In genomic region chr21:19547951-19548635, GRCh38 we compare ENCODE assay signal across 18 cellular contexts.
"Had no signal": no experiment of that assay in that cellular context is flagged by ENCODE, and none has a peak within 500 bp of the region (broad histone marks: within the 10 kb centered on the region; RNA-seq: fewer than 3 reads in every experiment).

No MANE protein-coding gene starts in this region.

- H3K27ac Mint-ChIP-seq: activated B cell treated with CpG ODN at 0.5 μM for 24 hours; activated CD4-positive, alpha-beta T cell treated with anti-CD3 and anti-CD28 coated beads, Interleukin-2, amount 10 ng/mL, durations not matched to agents 7 days and 5 days; dendritic cell treated with granulocyte-macrophage colony-stimulating factor and Interleukin-4, amounts not matched to agents 40 ng/mL and 50 ng/mL, for 4 days; effector memory CD8-positive, alpha-beta T cell; memory B cell; natural killer cell had no signal

- ATAC-seq: effector memory CD8-positive, alpha-beta T cell; gastrocnemius medialis; natural killer cell; sciatic nerve had no signal

- DNase-seq: activated B cell treated with CpG ODN at 0.5 μM for 24 hours; activated CD4-positive, alpha-beta T cell treated with anti-CD3 and anti-CD28 coated beads, Interleukin-2, amount 10 ng/mL, durations not matched to agents 7 days and 5 days; activated CD8-positive, alpha-beta memory T cell treated with anti-CD3 and anti-CD28 coated beads for 24 hours; activated naive CD4-positive, alpha-beta T cell; aorta; cerebellar nuclear complex; effector memory CD8-positive, alpha-beta T cell; gastrocnemius medialis; left ventricle myocardium inferior; natural killer cell; spleen; stomach; T-helper 2 cell; thyroid gland had no signal

- H3K36me3 Mint-ChIP-seq: memory B cell, natural killer cell had no signal

- H3K4me1 ChIP-seq: gastrocnemius medialis, left ventricle myocardium inferior, prostate gland, spleen, stomach, thyroid gland had no signal

- H3K4me3 Mint-ChIP-seq: activated B cell treated with CpG ODN at 0.5 μM for 24 hours; activated CD4-positive, alpha-beta T cell treated with anti-CD3 and anti-CD28 coated beads, Interleukin-2, amount 10 ng/mL, durations not matched to agents 7 days and 5 days; dendritic cell treated with granulocyte-macrophage colony-stimulating factor and Interleukin-4, amounts not matched to agents 40 ng/mL and 50 ng/mL, for 4 days; effector memory CD8-positive, alpha-beta T cell; memory B cell; natural killer cell had no signal

- H3K9me3 ChIP-seq: gastrocnemius medialis, prostate gland, thyroid gland had no signal

- H3K4me3 ChIP-seq: gastrocnemius medialis, left ventricle myocardium inferior, prostate gland, spleen, stomach, thyroid gland had no signal

- H3K27ac ChIP-seq: gastrocnemius medialis, left ventricle myocardium inferior, prostate gland, spleen, stomach, thyroid gland had no signal

- H3K36me3 ChIP-seq: gastrocnemius medialis, left ventricle myocardium inferior, prostate gland, spleen, stomach, thyroid gland had no signal

- H3K27me3 Mint-ChIP-seq: activated B cell treated with CpG ODN at 0.5 μM for 24 hours; activated CD4-positive, alpha-beta T cell treated with anti-CD3 and anti-CD28 coated beads, Interleukin-2, amount 10 ng/mL, durations not matched to agents 7 days and 5 days; dendritic cell treated with granulocyte-macrophage colony-stimulating factor and Interleukin-4, amounts not matched to agents 40 ng/mL and 50 ng/mL, for 4 days; effector memory CD8-positive, alpha-beta T cell; memory B cell had no signal

- H3K27me3 ChIP-seq: gastrocnemius medialis, spleen, stomach, thyroid gland had no signal

- H3K4me1 Mint-ChIP-seq: activated B cell treated with CpG ODN at 0.5 μM for 24 hours; activated CD4-positive, alpha-beta T cell treated with anti-CD3 and anti-CD28 coated beads, Interleukin-2, amount 10 ng/mL, durations not matched to agents 7 days and 5 days; memory B cell; natural killer cell had no signal
